8 cellular contexts compared by ENCODE assay signal in genomic region chr3:37814547-37814946, GRCh38. TPM values are rescaled to one million over a fixed set of nuclear protein-coding genes. Genes with fewer than 3 reads are reported as not detected.
DNase-seq lines count a peak whose midpoint lies in the region; ATAC-seq, FAIRE-seq and TF ChIP-seq lines count a peak whose summit lies in the region.

No MANE protein-coding gene starts in this region.

- ATAC-seq in WTC11 (peak; percentile 66), HG03521 (IDR thresholded peaks at IDR 0.05; ENCODE audit: unreplicated experiment) (no peak)
- no peak for ATAC-seq in activated naive CD8-positive, alpha-beta T cell treated with anti-CD3 and anti-CD28 coated beads, Interleukin-2, amount 50 U/mL, for 24 hours

- 0 out of 2 replicates have a peak, but pooled peaks cover 3% of the 10 kb centered on the region for H3K4me1 Mint-ChIP-seq in WTC11
- H3K4me1 Mint-ChIP-seq in activated naive CD8-positive, alpha-beta T cell treated with anti-CD3 and anti-CD28 coated beads, Interleukin-2, amount 50 U/mL, for 24 hours, result no peaks in the 10 kb centered on the region

- no peak overlapping the region for H3K4me3 ChIP-seq in liver (ENCODE audit: low read depth in 1 of 3, low read length in 3 of 3)

- no peak overlapping the region for H3K9ac ChIP-seq in liver (ENCODE audit: low read depth in 1 of 2, low read length in 2 of 2)

- no peaks in the 10 kb centered on the region for H3K27me3 ChIP-seq in liver (ENCODE audit: control insufficient read depth in 4 of 4, insufficient read depth in 4 of 4, low read length in 3 of 4)

- H3K27me3 Mint-ChIP-seq in WTC11 (ENCODE audit: low read depth), result no peaks in the 10 kb centered on the region
- H3K27me3 Mint-ChIP-seq in activated naive CD8-positive, alpha-beta T cell treated with anti-CD3 and anti-CD28 coated beads, Interleukin-2, amount 50 U/mL, for 24 hours, result no peaks in the 10 kb centered on the region

- FAIRE-seq in D721Med (lab: Jason Lieb, UNC), result no peak

- H3K9me3 ChIP-seq in liver (ENCODE audit: control insufficient read depth in 4 of 4, low read length in 3 of 4), result no peaks in the 10 kb centered on the region

- no peak overlapping the region for H3K27ac Mint-ChIP-seq in WTC11
- no peak overlapping the region for H3K27ac Mint-ChIP-seq in activated naive CD8-positive, alpha-beta T cell treated with anti-CD3 and anti-CD28 coated beads, Interleukin-2, amount 50 U/mL, for 24 hours

- no peaks in the 10 kb centered on the region for H3K36me3 Mint-ChIP-seq in WTC11
- H3K36me3 Mint-ChIP-seq in activated naive CD8-positive, alpha-beta T cell treated with anti-CD3 and anti-CD28 coated beads, Interleukin-2, amount 50 U/mL, for 24 hours (ENCODE audit: low read depth), result no peaks in the 10 kb centered on the region

- CTCF ChIA-PET in WTC11 (lab: Charles Lee), result interaction anchor here (1.4 to 1.5 kb wide), 2 partner anchors 11 to 153 kb away, joined by 3 to 5 read pairs; no protein-coding TSS in a partner anchor

- DNase-seq in D721Med (ENCODE audit: insufficient read length, low spot score) (no peak), WTC11 (ENCODE audit: low spot score) (no peak)
- no peak for DNase-seq in activated naive CD8-positive, alpha-beta T cell treated with anti-CD3 and anti-CD28 coated beads, Interleukin-2, amount 50 U/mL, for 24 hours
- no peak for DNase-seq in activated naive CD4-positive, alpha-beta T cell treated with Interleukin-2 at 50 U/mL for 16 hours
- DNase-seq in activated CD8-positive, alpha-beta memory T cell treated with anti-CD3 and anti-CD28 coated beads for 24 hours, result no peak

- TF ChIP-seq CTCF in D721Med (IDR thresholded peaks at IDR 0.05; ENCODE audit: insufficient read depth, missing control alignments) (peak; percentile 29), WTC11 (IDR thresholded peaks at IDR 0.05) (no peak; the same call in 1 of the 2 replicates), liver (IDR thresholded peaks at IDR 0.05; ENCODE audit: low read depth, low read length, missing input control) (peak; percentile 5)

- POLR2A ChIA-PET in WTC11 (lab: Charles Lee), result no interaction called here

- 93% methylated on average over 2 of the region's 2 CpGs for WGBS in liver

- H3K36me3 ChIP-seq in liver (ENCODE audit: control insufficient read depth in 4 of 4, insufficient read depth in 3 of 4, low read depth in 1 of 4, low read length in 3 of 4), result peaks cover 0 to 6% (median 0%) of the 10 kb centered on the region in 4 donors

- no peak for TF ChIP-seq EP300 in Ishikawa (IDR thresholded peaks at IDR 0.05; ENCODE audit: borderline replicate concordance)

- H3K9me3 Mint-ChIP-seq in WTC11, result no peaks in the 10 kb centered on the region
- H3K9me3 Mint-ChIP-seq in activated naive CD8-positive, alpha-beta T cell treated with anti-CD3 and anti-CD28 coated beads, Interleukin-2, amount 50 U/mL, for 24 hours, result no peaks in the 10 kb centered on the region

- H3K4me3 Mint-ChIP-seq in WTC11, result no peak overlapping the region
- H3K4me3 Mint-ChIP-seq in activated naive CD8-positive, alpha-beta T cell treated with anti-CD3 and anti-CD28 coated beads, Interleukin-2, amount 50 U/mL, for 24 hours, result no peak overlapping the region

- no peak overlapping the region for H3K27ac ChIP-seq in liver (ENCODE audit: low read depth in 1 of 2, low read length in 2 of 2)

- TF ChIP-seq RAD21 in Ishikawa (IDR thresholded peaks at IDR 0.05; ENCODE audit: low read depth), result peak; percentile 27; the same call in 1 of the 2 replicates
- TF ChIP-seq RAD21 in liver (IDR thresholded peaks at IDR 0.05), result peak in 1 of 2 donors; percentile 39

- no peaks in the 10 kb centered on the region for H3K4me1 ChIP-seq in liver (ENCODE audit: control insufficient read depth in 4 of 4, insufficient read depth in 4 of 4, low read length in 3 of 4)

TF ChIP-seq in Ishikawa, 13 proteins besides CTCF, POLR2A, EP300 and RAD21 (continues in another document):
- no peak for TF ChIP-seq TEAD4 (IDR thresholded peaks at IDR 0.05)
- TF ChIP-seq, protein P1, sequence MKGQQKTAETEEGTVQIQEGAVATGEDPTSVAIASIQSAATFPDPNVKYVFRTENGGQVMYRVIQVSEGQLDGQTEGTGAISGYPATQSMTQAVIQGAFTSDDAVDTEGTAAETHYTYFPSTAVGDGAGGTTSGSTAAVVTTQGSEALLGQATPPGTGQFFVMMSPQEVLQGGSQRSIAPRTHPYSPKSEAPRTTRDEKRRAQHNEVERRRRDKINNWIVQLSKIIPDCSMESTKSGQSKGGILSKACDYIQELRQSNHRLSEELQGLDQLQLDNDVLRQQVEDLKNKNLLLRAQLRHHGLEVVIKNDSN (IDR thresholded peaks at IDR 0.05), result no peak
- no peak for TF ChIP-seq EGR1 (IDR thresholded peaks at IDR 0.05)
- TF ChIP-seq CEBPB (IDR thresholded peaks at IDR 0.05), result no peak
- TF ChIP-seq NFIC (IDR thresholded peaks at IDR 0.05), result no peak
- no peak for TF ChIP-seq CREB1 (IDR thresholded peaks at IDR 0.05; ENCODE audit: low read depth)

TF ChIP-seq in WTC11, 78 proteins besides CTCF, POLR2A, EP300 and RAD21 (continues in another document):
- TF ChIP-seq MXD4 (CRISPR knock-in tag; IDR thresholded peaks at IDR 0.05; ENCODE audit: borderline replicate concordance) (no peak), NR1H2 (CRISPR knock-in tag; IDR thresholded peaks at IDR 0.05) (no peak)
- TF ChIP-seq, protein P2, sequence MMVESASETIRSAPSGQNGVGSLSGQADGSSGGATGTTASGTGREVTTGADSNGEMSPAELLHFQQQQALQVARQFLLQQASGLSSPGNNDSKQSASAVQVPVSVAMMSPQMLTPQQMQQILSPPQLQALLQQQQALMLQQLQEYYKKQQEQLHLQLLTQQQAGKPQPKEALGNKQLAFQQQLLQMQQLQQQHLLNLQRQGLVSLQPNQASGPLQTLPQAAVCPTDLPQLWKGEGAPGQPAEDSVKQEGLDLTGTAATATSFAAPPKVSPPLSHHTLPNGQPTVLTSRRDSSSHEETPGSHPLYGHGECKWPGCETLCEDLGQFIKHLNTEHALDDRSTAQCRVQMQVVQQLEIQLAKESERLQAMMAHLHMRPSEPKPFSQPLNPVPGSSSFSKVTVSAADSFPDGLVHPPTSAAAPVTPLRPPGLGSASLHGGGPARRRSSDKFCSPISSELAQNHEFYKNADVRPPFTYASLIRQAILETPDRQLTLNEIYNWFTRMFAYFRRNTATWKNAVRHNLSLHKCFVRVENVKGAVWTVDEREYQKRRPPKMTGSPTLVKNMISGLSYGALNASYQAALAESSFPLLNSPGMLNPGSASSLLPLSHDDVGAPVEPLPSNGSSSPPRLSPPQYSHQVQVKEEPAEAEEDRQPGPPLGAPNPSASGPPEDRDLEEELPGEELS (CRISPR knock-in tag; IDR thresholded peaks at IDR 0.05), result no peak

TF ChIP-seq in liver, 16 proteins besides CTCF, POLR2A, EP300 and RAD21 (continues in another document):
- TF ChIP-seq, protein P3, sequence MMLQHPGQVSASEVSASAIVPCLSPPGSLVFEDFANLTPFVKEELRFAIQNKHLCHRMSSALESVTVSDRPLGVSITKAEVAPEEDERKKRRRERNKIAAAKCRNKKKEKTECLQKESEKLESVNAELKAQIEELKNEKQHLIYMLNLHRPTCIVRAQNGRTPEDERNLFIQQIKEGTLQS (IDR thresholded peaks at IDR 0.05), result no peak
- TF ChIP-seq HNF4G (IDR thresholded peaks at IDR 0.05) (no peak), YY1 (IDR thresholded peaks at IDR 0.05) (no peak), GABPA (IDR thresholded peaks at IDR 0.05 in 1 of 2, conservative IDR thresholded peaks at IDR 0.05 in 1 of 2) (no peak), FOXA1 (IDR thresholded peaks at IDR 0.05) (no peak), TAF1 (conservative IDR thresholded peaks at IDR 0.05) (no peak), FOXA2 (IDR thresholded peaks at IDR 0.05) (no peak), NR2F2 (IDR thresholded peaks at IDR 0.05) (no peak), SP1 (IDR thresholded peaks at IDR 0.05) (no peak), EGR1 (IDR thresholded peaks at IDR 0.05; ENCODE audit: low read depth in 2 of 2) (no peak), HNF4A (conservative IDR thresholded peaks at IDR 0.05) (no peak), MAX (IDR thresholded peaks at IDR 0.05) (no peak), JUND (IDR thresholded peaks at IDR 0.05) (no peak), RXRA (IDR thresholded peaks at IDR 0.05) (no peak)
- TF ChIP-seq, protein P4, sequence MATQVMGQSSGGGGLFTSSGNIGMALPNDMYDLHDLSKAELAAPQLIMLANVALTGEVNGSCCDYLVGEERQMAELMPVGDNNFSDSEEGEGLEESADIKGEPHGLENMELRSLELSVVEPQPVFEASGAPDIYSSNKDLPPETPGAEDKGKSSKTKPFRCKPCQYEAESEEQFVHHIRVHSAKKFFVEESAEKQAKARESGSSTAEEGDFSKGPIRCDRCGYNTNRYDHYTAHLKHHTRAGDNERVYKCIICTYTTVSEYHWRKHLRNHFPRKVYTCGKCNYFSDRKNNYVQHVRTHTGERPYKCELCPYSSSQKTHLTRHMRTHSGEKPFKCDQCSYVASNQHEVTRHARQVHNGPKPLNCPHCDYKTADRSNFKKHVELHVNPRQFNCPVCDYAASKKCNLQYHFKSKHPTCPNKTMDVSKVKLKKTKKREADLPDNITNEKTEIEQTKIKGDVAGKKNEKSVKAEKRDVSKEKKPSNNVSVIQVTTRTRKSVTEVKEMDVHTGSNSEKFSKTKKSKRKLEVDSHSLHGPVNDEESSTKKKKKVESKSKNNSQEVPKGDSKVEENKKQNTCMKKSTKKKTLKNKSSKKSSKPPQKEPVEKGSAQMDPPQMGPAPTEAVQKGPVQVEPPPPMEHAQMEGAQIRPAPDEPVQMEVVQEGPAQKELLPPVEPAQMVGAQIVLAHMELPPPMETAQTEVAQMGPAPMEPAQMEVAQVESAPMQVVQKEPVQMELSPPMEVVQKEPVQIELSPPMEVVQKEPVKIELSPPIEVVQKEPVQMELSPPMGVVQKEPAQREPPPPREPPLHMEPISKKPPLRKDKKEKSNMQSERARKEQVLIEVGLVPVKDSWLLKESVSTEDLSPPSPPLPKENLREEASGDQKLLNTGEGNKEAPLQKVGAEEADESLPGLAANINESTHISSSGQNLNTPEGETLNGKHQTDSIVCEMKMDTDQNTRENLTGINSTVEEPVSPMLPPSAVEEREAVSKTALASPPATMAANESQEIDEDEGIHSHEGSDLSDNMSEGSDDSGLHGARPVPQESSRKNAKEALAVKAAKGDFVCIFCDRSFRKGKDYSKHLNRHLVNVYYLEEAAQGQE (IDR thresholded peaks at IDR 0.05), result no peak

RNA-seq across cellular contexts. Expression of gene CTDSPL, which starts 47.1 kb away (rescaled TPM):
- total RNA-seq in WTC11 (2021) (28.0 to 41.2 TPM (median 28.6 TPM) in 3 replicates), liver (10 to 100 TPM; 16.7 to 17.2 TPM)
- 10 to 100 TPM in 1 of 2 donors, 1 to 10 TPM in 1; 8.4 to 11.7 TPM for polyA plus RNA-seq in liver
